Comparison of ENCODE assay signal across 1 cellular context in the genomic region with DNA sequence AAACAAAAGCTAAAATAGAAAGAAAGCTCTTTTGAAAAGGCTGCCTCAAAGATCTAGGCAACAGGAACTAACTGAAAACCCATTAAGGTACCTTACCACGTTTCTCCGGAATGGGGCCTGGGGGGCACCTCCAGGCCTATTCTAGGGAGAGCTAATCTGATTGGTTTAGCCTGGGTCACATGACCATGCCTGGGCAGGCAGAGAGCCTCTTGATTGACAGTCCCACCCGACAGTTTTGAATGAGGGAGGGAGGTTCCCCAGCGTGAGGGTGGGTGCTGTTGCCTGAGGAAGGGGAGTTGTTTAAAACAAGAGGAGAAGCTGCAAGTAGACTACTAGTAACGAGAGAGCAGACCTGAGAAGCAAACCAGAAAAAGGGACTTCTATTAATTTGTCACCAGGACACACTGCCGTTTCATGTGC.
TF ChIP-seq lines count a peak whose summit lies in the region.

No MANE protein-coding gene starts in this region.

TF ChIP-seq in H1, 55 proteins besides CTCF, POLR2A, EP300 and RAD21 (continued from another document):
- TF ChIP-seq TBP (IDR thresholded peaks at IDR 0.05; ENCODE audit: low read depth, low read length), result no peak
- no peak for TF ChIP-seq KDM4A (IDR thresholded peaks at IDR 0.05; ENCODE audit: low read depth, low read length, severe bottlenecking)
- no peak for TF ChIP-seq SIX5 (IDR thresholded peaks at IDR 0.05; ENCODE audit: low read depth, low read length)
- no peak for TF ChIP-seq RFX5 (IDR thresholded peaks at IDR 0.05; ENCODE audit: borderline replicate concordance, low read depth, low read length)
- TF ChIP-seq, protein P1, sequence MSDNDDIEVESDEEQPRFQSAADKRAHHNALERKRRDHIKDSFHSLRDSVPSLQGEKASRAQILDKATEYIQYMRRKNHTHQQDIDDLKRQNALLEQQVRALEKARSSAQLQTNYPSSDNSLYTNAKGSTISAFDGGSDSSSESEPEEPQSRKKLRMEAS (IDR thresholded peaks at IDR 0.05), result 0 out of 2 replicates have a peak, but pooled peaks have one; percentile 1
- TF ChIP-seq KDM5A (IDR thresholded peaks at IDR 0.05; ENCODE audit: low read length), result no peak
- no peak for TF ChIP-seq HDAC2 (IDR thresholded peaks at IDR 0.05; ENCODE audit: borderline replicate concordance in 1 of 2, low read depth in 2 of 2, low read length in 2 of 2)
- TF ChIP-seq, protein P2, sequence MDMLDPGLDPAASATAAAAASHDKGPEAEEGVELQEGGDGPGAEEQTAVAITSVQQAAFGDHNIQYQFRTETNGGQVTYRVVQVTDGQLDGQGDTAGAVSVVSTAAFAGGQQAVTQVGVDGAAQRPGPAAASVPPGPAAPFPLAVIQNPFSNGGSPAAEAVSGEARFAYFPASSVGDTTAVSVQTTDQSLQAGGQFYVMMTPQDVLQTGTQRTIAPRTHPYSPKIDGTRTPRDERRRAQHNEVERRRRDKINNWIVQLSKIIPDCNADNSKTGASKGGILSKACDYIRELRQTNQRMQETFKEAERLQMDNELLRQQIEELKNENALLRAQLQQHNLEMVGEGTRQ (IDR thresholded peaks at IDR 0.05; ENCODE audit: low read length), result peak; percentile 94
- TF ChIP-seq JUND (IDR thresholded peaks at IDR 0.05; ENCODE audit: low read length), result no peak
- TF ChIP-seq SP1 (IDR thresholded peaks at IDR 0.05; ENCODE audit: low read depth, low read length), result peak; percentile 64; the same call in 1 of the 2 replicates
